In genomic region chr6:28719275-28719940, GRCh38 we compare ENCODE assay signal across 8 cellular contexts.
DNase-seq lines count a peak whose midpoint lies in the region; ATAC-seq and TF ChIP-seq lines count a peak whose summit lies in the region.
"Had no signal": no experiment of that assay in that cellular context is flagged by ENCODE, and none has a peak within 500 bp of the region (broad histone marks: within the 10 kb centered on the region; RNA-seq: fewer than 3 reads in every experiment).

No MANE protein-coding gene starts in this region.

- TF ChIP-seq CTCF in GM12865 (IDR thresholded peaks at IDR 0.05; ENCODE audit: insufficient read depth, low read depth, low read length, missing control alignments) = no peak

- H3K4me3 ChIP-seq in GM12865 (ENCODE audit: low read depth, low read length) (no peak overlapping the region), HUES48 (ENCODE audit: low read depth, low read length) (peak overlapping the region; percentile 54)

- no peaks in the 10 kb centered on the region for H3K36me3 ChIP-seq in HUES48 (ENCODE audit: control insufficient read depth, insufficient read depth, low read length)
- H3K36me3 ChIP-seq: neutrophil had no signal

- no peaks in the 10 kb centered on the region for H3K27me3 ChIP-seq in HUES48 (ENCODE audit: control insufficient read depth, insufficient read depth, low read length)

- no peaks in the 10 kb centered on the region for H3K4me1 ChIP-seq in HUES48 (ENCODE audit: control insufficient read depth, insufficient read depth, low read length)

- H3K9ac ChIP-seq in HUES48 (ENCODE audit: low read depth, low read length) = no peak overlapping the region

- no peaks in the 10 kb centered on the region for H3K9me3 ChIP-seq in HUES48 (ENCODE audit: control insufficient read depth, insufficient read depth, low read length)
- H3K9me3 ChIP-seq: neutrophil had no signal

- peak; percentile 48 for DNase-seq in GM12865 (ENCODE audit: low read depth)
- DNase-seq in SK-MEL-5 (ENCODE audit: low read depth, low spot score) = peak; percentile 74
- DNase-seq in iris pigment epithelial cell (ENCODE audit: low read depth) = peak; percentile 78
- DNase-seq in DMS79 (lab: John Stamatoyannopoulos, UW) = no peak
- no peak for DNase-seq in NCI-H2196 (lab: John Stamatoyannopoulos, UW; ENCODE audit: unreplicated experiment)

- in situ Hi-C loops in SK-MEL-5 (cut with HindIII; ENCODE audit: low pct_unique_long_range_greater_than_20kb, low sequenced_read_pairs) = no loop called here

- no peak for ATAC-seq in HG02970 (IDR thresholded peaks at IDR 0.05; ENCODE audit: low FRiP score, unreplicated experiment)

- no peak overlapping the region for H3K27ac ChIP-seq in HUES48 (ENCODE audit: low read depth, low read length)
- H3K27ac ChIP-seq: neutrophil had no signal

Comparison
In these comparisons a context has a peak if more than half of its experiments do, and no peak if none do; other contexts are left out.
1. DNase-seq: peak in GM12865 (single experiment), SK-MEL-5 (single experiment) and iris pigment epithelial cell (single experiment); none in DMS79 (single experiment) and NCI-H2196 (single experiment).